In the genomic region with DNA sequence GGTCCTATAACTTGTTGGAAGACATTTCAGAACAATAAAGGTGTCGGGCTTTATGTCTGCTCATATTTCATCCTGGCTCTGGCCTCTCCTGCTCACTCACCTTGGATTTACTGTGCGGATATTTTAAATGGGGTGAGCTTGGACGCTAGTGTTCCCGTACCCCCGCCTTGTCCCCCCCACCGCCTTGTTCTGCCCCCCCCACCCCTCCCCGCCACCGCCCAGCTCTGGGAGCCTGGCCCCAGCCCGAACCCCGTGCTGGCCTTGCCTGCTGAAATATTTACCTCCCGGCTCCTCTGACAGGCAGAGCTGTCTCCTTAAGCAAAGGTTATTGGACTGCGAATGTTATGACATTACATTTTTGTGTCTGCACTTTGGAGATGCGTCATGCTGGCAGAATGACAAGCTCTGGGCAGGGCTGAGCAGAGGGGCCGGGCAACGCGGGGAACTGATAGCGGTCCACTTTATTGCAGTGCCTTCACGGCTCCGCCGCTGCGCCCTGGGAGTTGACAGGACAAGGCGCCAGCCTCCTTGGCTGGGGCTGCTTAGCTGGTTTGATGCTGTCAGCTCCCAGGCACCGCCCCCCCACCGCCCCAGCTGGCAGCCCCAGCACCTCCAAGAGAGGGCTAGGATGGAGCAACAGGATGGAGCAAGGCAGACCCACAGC, we compare ENCODE assay signal across 9 cellular contexts.
DNase-seq lines count a peak whose midpoint lies in the region; ATAC-seq and TF ChIP-seq lines count a peak whose summit lies in the region.
"Had no signal": no experiment of that assay in that cellular context is flagged by ENCODE, and none has a peak within 500 bp of the region (broad histone marks: within the 10 kb centered on the region; RNA-seq: fewer than 3 reads in every experiment).

No MANE protein-coding gene starts in this region.

- TF ChIP-seq CTCF in fibroblast of lung (conservative IDR thresholded peaks at IDR 0.05 in 1 of 2, IDR thresholded peaks at IDR 0.05 in 1 of 2; ENCODE audit: low read depth in 1 of 2, low read length in 2 of 2) (no peak), psoas muscle (IDR thresholded peaks at IDR 0.05) (no peak), H9 (conservative IDR thresholded peaks at IDR 0.05) (no peak)

- ATAC-seq in psoas muscle (peak; percentile 37 to 82 (median 73)), HG03108 (IDR thresholded peaks at IDR 0.05; ENCODE audit: unreplicated experiment) (no peak)

- no peak overlapping the region for H2BK12ac ChIP-seq in H9 (ENCODE audit: insufficient read length, low read depth, low read length)

- no peak overlapping the region for H3K23ac ChIP-seq in H9 (ENCODE audit: insufficient read length, low read depth, low read length)

- H3K4me2 ChIP-seq in fibroblast of lung (ENCODE audit: extremely low read depth, insufficient read depth, low read length) (no peak overlapping the region), H9 (ENCODE audit: insufficient read depth, insufficient read length, low read length) (no peak overlapping the region)

- 45 to 70% (median 51%) methylated on average over 23 to 24 of the region's 24 CpGs for WGBS in psoas muscle, 3 donors
- no CpG with 5 or more reads among the region's 24 CpGs for WGBS in H9 (ENCODE audit: extremely low coverage, insufficient read length, low lambda C conversion rate)

- no peak overlapping the region for H3T11ph ChIP-seq in H9 (ENCODE audit: low read length)

- H2BK5ac ChIP-seq in H9 (ENCODE audit: insufficient read length, low read length) = no peak overlapping the region

- H4K5ac ChIP-seq in H9 (ENCODE audit: insufficient read length, low read depth, low read length) = no peak overlapping the region

- H3K4ac ChIP-seq in H9 (ENCODE audit: low read depth, low read length) = no peak overlapping the region

- H3K79me2 ChIP-seq in fibroblast of lung (ENCODE audit: control insufficient read depth, insufficient read depth, low read length) (no peaks in the 10 kb centered on the region), H9 (ENCODE audit: insufficient read depth, low read length) (no peaks in the 10 kb centered on the region)

- H3K23me2 ChIP-seq in H9 (ENCODE audit: insufficient read length, low read depth, low read length, poor library complexity, severe bottlenecking) = no peaks in the 10 kb centered on the region

- peaks cover 17 to 18% of the 10 kb centered on the region in 2 experiments for H3K4me1 Mint-ChIP-seq in H9
- H3K4me1 Mint-ChIP-seq: central memory CD8-positive, alpha-beta T cell had no signal

- H3K14ac ChIP-seq in H9 (ENCODE audit: insufficient read depth, low read length) = no peak overlapping the region; the same call in 1 of the 2 replicates

- H3K9me3 Mint-ChIP-seq in H9 = no peaks in the 10 kb centered on the region
- H3K9me3 Mint-ChIP-seq: central memory CD8-positive, alpha-beta T cell had no signal

- no peak overlapping the region for H4K8ac ChIP-seq in H9 (replicated peaks; ENCODE audit: insufficient read length, low read depth, low read length)

- no peak overlapping the region for H3K27ac Mint-ChIP-seq in H9

- H3K4me3 ChIP-seq in fibroblast of lung (replicated peaks in 1 of 4; ENCODE audit: control extremely low read depth in 1 of 4, insufficient read depth in 1 of 4, low read depth in 3 of 4, low read length in 4 of 4) (no peak overlapping the region), psoas muscle (no peak overlapping the region)

- no peaks in the 10 kb centered on the region for H3K79me1 ChIP-seq in H9 (ENCODE audit: insufficient read depth, low read depth, low read length, poor library complexity, severe bottlenecking)

- no peak overlapping the region for H2BK15ac ChIP-seq in H9 (ENCODE audit: low read depth, low read length)

- H2BK20ac ChIP-seq in H9 (ENCODE audit: low read depth, low read length, poor library complexity, severe bottlenecking) = no peak overlapping the region

- H3K36me3 Mint-ChIP-seq in H9 (ENCODE audit: insufficient read depth in 1 of 3, low read depth in 3 of 3) = no peaks in the 10 kb centered on the region; a peak in 1 of 7 replicates

- intact Hi-C loops in psoas muscle (cut with DNase I) = no loop called here

- no peak overlapping the region for H3K18ac ChIP-seq in H9 (ENCODE audit: insufficient read length, low read depth, low read length)

- H3K27me3 ChIP-seq in fibroblast of lung (ENCODE audit: control insufficient read depth, insufficient read depth, low read length) (no peaks in the 10 kb centered on the region), psoas muscle (ENCODE audit: insufficient read depth in 3 of 3, low read length in 2 of 3) (no peaks in the 10 kb centered on the region), H9 (ENCODE audit: insufficient read depth, low read length) (no peaks in the 10 kb centered on the region)

- H3K4me3 Mint-ChIP-seq in H9 = no peak overlapping the region
- H3K4me3 Mint-ChIP-seq: central memory CD8-positive, alpha-beta T cell had no signal

- H2BK120ac ChIP-seq in H9 (ENCODE audit: low read depth, low read length, poor library complexity, severe bottlenecking) = no peak overlapping the region

- H3K56ac ChIP-seq in H9 (ENCODE audit: insufficient read length, low read depth, low read length) = no peak overlapping the region

- peak; percentile 96 for DNase-seq in ELR (ENCODE audit: low read depth)
- DNase-seq in NCI-H446 (lab: John Stamatoyannopoulos, UW) = peak; percentile 31 to 84
- DNase-seq in fibroblast of lung (ENCODE audit: low read depth in 2 of 2) = peak; percentile 93 to 94
- peak; percentile 88 for DNase-seq in psoas muscle
- DNase-seq in H9 = no peak
- no peak for DNase-seq in T-helper 2 cell
- no peak for DNase-seq in DMS79 treated with DMSO at 0.1 percent for 48 hours (lab: John Stamatoyannopoulos, UW)

- H3K27me3 Mint-ChIP-seq in H9 (ENCODE audit: low read depth) = peaks cover 6% of the 10 kb centered on the region

- H2AK5ac ChIP-seq in H9 (ENCODE audit: insufficient read length, low read length) = no peak overlapping the region

- H3K27ac ChIP-seq in fibroblast of lung (ENCODE audit: insufficient read depth, low read length) = peak overlapping the region; percentile 31
- no peak overlapping the region for H3K27ac ChIP-seq in psoas muscle
- H3K27ac ChIP-seq in H9 (ENCODE audit: insufficient read length, low read depth, low read length) = no peak overlapping the region

- no peaks in the 10 kb centered on the region for H3K9me3 ChIP-seq in fibroblast of lung (ENCODE audit: control insufficient read depth, insufficient read depth, low read depth, low read length)
- no peaks in the 10 kb centered on the region for H3K9me3 ChIP-seq in psoas muscle
- H3K9me3 ChIP-seq in H9 (ENCODE audit: control insufficient read depth, low read depth, low read length) = no peaks in the 10 kb centered on the region

- H3K36me3 ChIP-seq in fibroblast of lung (ENCODE audit: control insufficient read depth, insufficient read depth, low read length) (no peaks in the 10 kb centered on the region), psoas muscle (ENCODE audit: insufficient read depth in 1 of 2, low read depth in 1 of 2) (no peaks in the 10 kb centered on the region)

- no peak overlapping the region for H3K9ac ChIP-seq in fibroblast of lung (ENCODE audit: insufficient read depth, low read length)
- H3K9ac ChIP-seq in H9 (ENCODE audit: extremely low read depth, insufficient read length, low read length) = no peak overlapping the region

- H3K4me1 ChIP-seq in fibroblast of lung (ENCODE audit: control insufficient read depth, extremely low read depth, insufficient read depth, low read length) (peaks cover 24% of the 10 kb centered on the region), psoas muscle (peaks cover 13% of the 10 kb centered on the region), H9 (ENCODE audit: insufficient read depth, low read length) (no peaks in the 10 kb centered on the region; the same call in 1 of the 2 replicates)

- H4K20me1 ChIP-seq in fibroblast of lung (ENCODE audit: control insufficient read depth, extremely low read depth, insufficient read depth, low read length) (no peaks in the 10 kb centered on the region), H9 (ENCODE audit: control insufficient read depth, insufficient read depth, insufficient read length) (no peaks in the 10 kb centered on the region)

- no peak overlapping the region for H4K91ac ChIP-seq in H9 (ENCODE audit: insufficient read length, low read depth, low read length)

- H2AFZ ChIP-seq in fibroblast of lung (ENCODE audit: low read length) (no peak overlapping the region), H9 (ENCODE audit: low read length) (no peak overlapping the region)

Comparison
In these comparisons a context has a peak if more than half of its experiments do, and no peak if none do; other contexts are left out.
1. DNase-seq: peak in ELR (single experiment), NCI-H446 (2 of 2), fibroblast of lung (2 of 2) and psoas muscle (2 of 2); none in H9 (single experiment), T-helper 2 cell (0 of 5) and DMS79 treated with DMSO at 0.1 percent for 48 hours (single experiment).